Comparison of ENCODE assay signal across 11 cellular contexts in the genomic region with DNA sequence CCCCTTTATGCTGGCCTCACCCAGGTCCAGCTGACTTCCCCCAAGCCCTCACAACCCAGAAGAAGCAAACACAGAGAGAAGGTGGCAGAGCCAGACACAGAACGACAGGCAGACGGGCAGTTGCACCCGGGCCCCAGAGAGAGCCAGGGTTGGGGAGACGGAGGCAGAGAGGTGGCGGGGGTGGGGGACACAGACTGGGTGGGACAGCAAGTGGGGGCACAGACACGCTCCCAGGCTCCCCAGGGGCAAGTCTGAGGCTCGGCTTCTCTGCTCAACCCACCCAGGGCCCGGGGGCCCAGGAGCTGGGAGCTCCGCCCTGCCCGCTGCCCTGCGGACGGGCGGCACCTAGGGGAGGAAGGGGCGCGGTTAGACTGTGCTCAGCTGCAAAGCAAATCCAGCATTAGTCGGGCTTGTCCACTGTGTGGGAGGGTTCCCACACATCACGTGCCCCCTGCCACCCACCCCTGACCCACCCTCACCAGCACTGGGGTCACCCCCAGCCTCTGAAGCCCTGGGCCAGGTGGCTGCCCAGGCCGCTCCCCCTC. TPM values are rescaled to one million over a fixed set of nuclear protein-coding genes. Genes with fewer than 3 reads are reported as not detected.
DNase-seq lines count a peak whose midpoint lies in the region; ATAC-seq and TF ChIP-seq lines count a peak whose summit lies in the region.
"Had no signal": no experiment of that assay in that cellular context is flagged by ENCODE, and none has a peak within 500 bp of the region (broad histone marks: within the 10 kb centered on the region; RNA-seq: fewer than 3 reads in every experiment).

No MANE protein-coding gene starts in this region.

- TF ChIP-seq CTCF in left lung (IDR thresholded peaks at IDR 0.05) (no peak), uterus (IDR thresholded peaks at IDR 0.05) (no peak), mammary epithelial cell (conservative IDR thresholded peaks at IDR 0.05 in 1 of 2, IDR thresholded peaks at IDR 0.05 in 1 of 2; ENCODE audit: extremely low read depth in 1 of 2, insufficient read depth in 1 of 2, low read depth in 1 of 2, low read length in 2 of 2) (no peak)

- H3K27me3 ChIP-seq in left lung (peaks cover 0 to 26% of the 10 kb centered on the region in 2 donors), uterus (no peaks in the 10 kb centered on the region), mammary epithelial cell (ENCODE audit: insufficient read depth, low read length) (no peaks in the 10 kb centered on the region)

- H3K4me1 ChIP-seq in left lung = peaks cover 4 to 21% of the 10 kb centered on the region in 2 donors
- no peaks in the 10 kb centered on the region for H3K4me1 ChIP-seq in uterus
- H3K4me1 ChIP-seq in mammary epithelial cell (ENCODE audit: insufficient read depth, low read length) = no peaks in the 10 kb centered on the region

- dilution Hi-C loops in mammary epithelial cell (cut with HindIII; ENCODE audit: low sequenced_read_pairs) = no loop called here

- BruUV-seq in mammary epithelial cell (replicated peaks; lab: Mats Ljungman, UMichigan) = no TSS peak

- no peak overlapping the region for H3K4me3 ChIP-seq in left lung
- no peak overlapping the region for H3K4me3 ChIP-seq in uterus
- no peak overlapping the region for H3K4me3 ChIP-seq in mammary epithelial cell (replicated peaks in 1 of 3; ENCODE audit: insufficient read depth in 1 of 3, low read depth in 2 of 3, low read length in 3 of 3)

- peak overlapping the region; percentile 79 for H3K4me3 Mint-ChIP-seq in activated T-helper 17 cell treated with anti-CD3 and anti-CD28 coated beads, Interleukin-2, amount 50 U/mL, for 72 hours

- H3K36me3 ChIP-seq in left lung (peaks cover 0 to 36% of the 10 kb centered on the region in 2 donors), uterus (no peaks in the 10 kb centered on the region), mammary epithelial cell (ENCODE audit: insufficient read depth, low read length) (no peaks in the 10 kb centered on the region)

- peaks cover 18% of the 10 kb centered on the region for H3K36me3 Mint-ChIP-seq in activated T-helper 17 cell treated with anti-CD3 and anti-CD28 coated beads, Interleukin-2, amount 50 U/mL, for 72 hours (ENCODE audit: low read depth)

- no peak for TF ChIP-seq POLR2A in uterus (IDR thresholded peaks at IDR 0.05)

- H2AFZ ChIP-seq in mammary epithelial cell (ENCODE audit: low read depth, low read length) = no peak overlapping the region

- peaks cover 22% of the 10 kb centered on the region for H3K4me1 Mint-ChIP-seq in activated T-helper 17 cell treated with anti-CD3 and anti-CD28 coated beads, Interleukin-2, amount 50 U/mL, for 72 hours

- peak overlapping the region; percentile 93 for H3K27ac Mint-ChIP-seq in activated T-helper 17 cell treated with anti-CD3 and anti-CD28 coated beads, Interleukin-2, amount 50 U/mL, for 72 hours

- H3K27me3 Mint-ChIP-seq in activated T-helper 17 cell treated with anti-CD3 and anti-CD28 coated beads, Interleukin-2, amount 50 U/mL, for 72 hours = no peaks in the 10 kb centered on the region

- no peaks in the 10 kb centered on the region for H3K79me2 ChIP-seq in mammary epithelial cell (ENCODE audit: insufficient read depth, low read length)

- CTCF ChIA-PET in mammary epithelial cell (lab: Charles Lee; ENCODE audit: low non-redundant PET) = no interaction called here

- ATAC-seq in Right ventricle myocardium superior (ENCODE audit: poor library complexity) (peak; percentile 59), left lung (peak; percentile 49), HG03025 (IDR thresholded peaks at IDR 0.05; ENCODE audit: low FRiP score, unreplicated experiment) (no peak)
- ATAC-seq in activated T-helper 17 cell treated with anti-CD3 and anti-CD28 coated beads, Interleukin-2, amount 50 U/mL, for 72 hours (replicated peaks) = peak; percentile 63

- H3K9me3 ChIP-seq in left lung (no peaks in the 10 kb centered on the region), uterus (no peaks in the 10 kb centered on the region), mammary epithelial cell (replicated peaks; ENCODE audit: insufficient read depth, low read length) (no peaks in the 10 kb centered on the region)

- intact Hi-C loops in Right ventricle myocardium superior (cut with DNase I) = no loop called here
- intact Hi-C loops in cardiac septum (cut with DNase I) = no loop called here
- intact Hi-C loops in left lung (cut with DNase I) = no loop called here
- intact Hi-C loops in uterus (cut with DNase I; ENCODE audit: low total_unique reads) = no loop called here
- intact Hi-C loops in mammary epithelial cell (cut with micrococcal nuclease) = no loop called here

- in situ Hi-C loops in mammary epithelial cell (cut with MboI; ENCODE audit: low sequenced_read_pairs in 2 of 2) = no loop called here

- no peaks in the 10 kb centered on the region for H4K20me1 ChIP-seq in mammary epithelial cell (ENCODE audit: insufficient read depth, low read length)

- no peak overlapping the region for H3K4me2 ChIP-seq in mammary epithelial cell (ENCODE audit: insufficient read depth, low read depth, low read length)

- no peak overlapping the region for H3K9ac ChIP-seq in mammary epithelial cell (ENCODE audit: insufficient read depth, low read length)

- peak overlapping the region; percentile 26 to 48 for H3K27ac ChIP-seq in left lung
- H3K27ac ChIP-seq in uterus = peak overlapping the region; percentile 8 to 27
- H3K27ac ChIP-seq in mammary epithelial cell (ENCODE audit: insufficient read depth, low read depth, low read length) = no peak overlapping the region

- DNase-seq in Right ventricle myocardium superior (peak; percentile 54), cardiac septum (ENCODE audit: low spot score) (no peak), left lung (no peak), uterus (no peak), mammary epithelial cell (no peak), RKO (ENCODE audit: low spot score) (no peak)
- DNase-seq: KBM-7, NCI-H226, SW 1271 had no signal

- WGBS in mammary epithelial cell (ENCODE audit: low coverage, missing lambda C conversion rate) = no CpG with 5 or more reads among the region's 18 CpGs

- H3K9me3 Mint-ChIP-seq in activated T-helper 17 cell treated with anti-CD3 and anti-CD28 coated beads, Interleukin-2, amount 50 U/mL, for 72 hours = no peaks in the 10 kb centered on the region

RNA-seq across cellular contexts. Expression of a gene that starts 31.3 kb away (rescaled TPM):
- total RNA-seq in Right ventricle myocardium superior (1.00 TPM), cardiac septum (0.70 TPM), left lung (10 to 100 TPM; 10.5 to 11.4 TPM), uterus (10 to 100 TPM in 1 of 4 donors, not detected in 3; 16.7 TPM), mammary epithelial cell (10 to 100 TPM in 1 of 2 donors, 1 to 10 TPM in 1; 2.5 to 23.4 TPM)
- total RNA-seq in activated T-helper 17 cell treated with anti-CD3 and anti-CD28 coated beads, Interleukin-2, amount 50 U/mL, for 72 hours = 10 to 100 TPM; 62.6 to 73.7 TPM
- 43.5 TPM for polyA plus RNA-seq in mammary epithelial cell
- polyA minus RNA-seq in mammary epithelial cell = 70.1 TPM

RNA-seq across cellular contexts. Expression of a gene that starts 38.3 kb away (rescaled TPM):
- total RNA-seq in Right ventricle myocardium superior (20.0 TPM), cardiac septum (7.9 TPM), left lung (10 to 100 TPM; 26.4 to 26.7 TPM), uterus (10 to 100 TPM in 2 of 4 donors, 1 to 10 TPM in 2; 2.4 to 64.0 (median 20.7) TPM), mammary epithelial cell (10 to 100 TPM in 1 of 2 donors, 1 to 10 TPM in 1; 9.0 to 14.9 TPM)
- total RNA-seq in activated T-helper 17 cell treated with anti-CD3 and anti-CD28 coated beads, Interleukin-2, amount 50 U/mL, for 72 hours = 1 to 10 TPM; 3.9 to 8.4 TPM
- polyA plus RNA-seq in mammary epithelial cell = 5.7 TPM
- 35.6 TPM for polyA minus RNA-seq in mammary epithelial cell

RNA-seq across cellular contexts. Expression of a gene that starts 50.1 kb away (rescaled TPM):
- total RNA-seq in Right ventricle myocardium superior = 460 TPM
- 487 TPM for total RNA-seq in cardiac septum
- total RNA-seq in activated T-helper 17 cell treated with anti-CD3 and anti-CD28 coated beads, Interleukin-2, amount 50 U/mL, for 72 hours = 10 to 100 TPM; 43.1 to 69.5 TPM
- 100 to 1,000 TPM in 1 of 2 donors, 10 to 100 TPM in 1; 81.5 to 118 TPM for total RNA-seq in left lung
- total RNA-seq in uterus = 100 to 1,000 TPM in 1 of 4 donors, 10 to 100 TPM in 2, 1 to 10 TPM in 1; 4.9 to 135 (median 74.2) TPM
- 10 to 100 TPM; 44.0 to 82.1 TPM for total RNA-seq in mammary epithelial cell
- 78.8 TPM for polyA plus RNA-seq in mammary epithelial cell
- polyA minus RNA-seq in mammary epithelial cell = 65.9 TPM
